In the genomic region with DNA sequence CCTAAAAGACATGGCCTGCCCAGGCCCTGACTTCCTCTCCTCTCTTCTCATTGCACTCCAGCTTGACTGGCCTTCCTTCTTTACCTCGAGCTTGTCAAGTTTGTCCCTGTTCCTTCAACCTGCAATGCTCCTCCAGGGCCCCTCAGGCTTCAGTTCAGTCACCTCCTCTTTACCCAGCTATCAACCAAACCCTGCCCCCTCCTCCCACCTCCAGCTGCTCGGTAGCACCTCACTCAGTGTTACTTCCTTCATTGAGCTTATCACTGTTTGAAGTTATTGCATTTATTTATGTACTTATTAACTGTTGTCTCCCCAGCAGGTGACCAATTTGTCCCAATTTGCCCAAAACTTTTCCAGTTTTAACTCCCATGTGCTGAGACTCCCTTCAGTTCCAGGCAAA, we compare ENCODE assay signal across 23 cellular contexts.
"Had no signal": no experiment of that assay in that cellular context is flagged by ENCODE, and none has a peak within 500 bp of the region (broad histone marks: within the 10 kb centered on the region; RNA-seq: fewer than 3 reads in every experiment).

No MANE protein-coding gene starts in this region.

- H3K27ac ChIP-seq: coronary artery, foreskin keratinocyte, heart left ventricle, testis, transverse colon had no signal

- DNase-seq: activated CD4-positive, alpha-beta T cell treated with anti-CD3 and anti-CD28 coated beads for 36 hours; activated CD4-positive, CD25-positive, alpha-beta regulatory T cell; activated CD8-positive, alpha-beta memory T cell treated with anti-CD3 and anti-CD28 coated beads, Interleukin-2, amount 10 ng/mL, durations not matched to agents 7 days and 5 days; activated CD8-positive, alpha-beta T cell treated with anti-CD3 and anti-CD28 coated beads, Interleukin-2, amount 10 ng/mL, durations not matched to agents 7 days and 5 days; activated effector memory CD4-positive, alpha-beta T cell treated with Interleukin-2 at 50 U/mL for 16 hours; activated naive CD4-positive, alpha-beta T cell treated with Interleukin-2 at 50 U/mL for 16 hours; activated T-cell treated with anti-CD3 and anti-CD28 coated beads, Interleukin-2, amount 50 U/mL, for 72 hours; aorta; foreskin keratinocyte; hypothalamus; posterior cingulate gyrus; stimulated activated CD4-positive, alpha-beta T cell treated with anti-CD3 and anti-CD28 coated beads, Interleukin-2, amount 100 ng/mL, for 48 hours; stimulated activated naive CD4-positive, alpha-beta T cell treated with Interleukin-2 at 50 U/mL for 16 hours; T-helper 1 cell; testis had no signal

- H3K27ac Mint-ChIP-seq: activated CD4-positive, alpha-beta T cell treated with anti-CD3 and anti-CD28 coated beads for 36 hours; activated CD8-positive, alpha-beta memory T cell treated with anti-CD3 and anti-CD28 coated beads, Interleukin-2, amount 10 ng/mL, durations not matched to agents 7 days and 5 days; activated CD8-positive, alpha-beta T cell treated with anti-CD3 and anti-CD28 coated beads, Interleukin-2, amount 10 ng/mL, durations not matched to agents 7 days and 5 days; activated naive CD8-positive, alpha-beta T cell; activated T-cell treated with anti-CD3 and anti-CD28 coated beads, Interleukin-2, amount 50 U/mL, for 72 hours; brain; nephron; T-helper 2 cell treated with Interferon-gamma antibody and Interleukin-4, amounts not matched to agents 5 μg/mL and 100 μg/mL, for 36 hours had no signal

- H3K4me3 Mint-ChIP-seq: activated CD4-positive, alpha-beta T cell treated with anti-CD3 and anti-CD28 coated beads for 36 hours; activated CD8-positive, alpha-beta memory T cell treated with anti-CD3 and anti-CD28 coated beads, Interleukin-2, amount 10 ng/mL, durations not matched to agents 7 days and 5 days; activated CD8-positive, alpha-beta T cell treated with anti-CD3 and anti-CD28 coated beads, Interleukin-2, amount 10 ng/mL, durations not matched to agents 7 days and 5 days; activated naive CD8-positive, alpha-beta T cell; activated T-cell treated with anti-CD3 and anti-CD28 coated beads, Interleukin-2, amount 50 U/mL, for 72 hours; brain; nephron; T-helper 2 cell treated with Interferon-gamma antibody and Interleukin-4, amounts not matched to agents 5 μg/mL and 100 μg/mL, for 36 hours had no signal

- H3K36me3 ChIP-seq: heart left ventricle, transverse colon had no signal

- ATAC-seq: activated CD4-positive, alpha-beta T cell treated with anti-CD3 and anti-CD28 coated beads for 36 hours; activated CD8-positive, alpha-beta memory T cell treated with anti-CD3 and anti-CD28 coated beads, Interleukin-2, amount 10 ng/mL, durations not matched to agents 7 days and 5 days; activated CD8-positive, alpha-beta T cell treated with anti-CD3 and anti-CD28 coated beads, Interleukin-2, amount 10 ng/mL, durations not matched to agents 7 days and 5 days; activated T-cell treated with anti-CD3 and anti-CD28 coated beads, Interleukin-2, amount 50 U/mL, for 72 hours; esophagus mucosa; foreskin keratinocyte had no signal

- H3K4me1 ChIP-seq: foreskin keratinocyte, testis had no signal

- H3K27me3 ChIP-seq: heart left ventricle, testis, transverse colon had no signal

- H3K9me3 ChIP-seq: testis, transverse colon had no signal

- H3K36me3 Mint-ChIP-seq: activated CD8-positive, alpha-beta memory T cell treated with anti-CD3 and anti-CD28 coated beads, Interleukin-2, amount 10 ng/mL, durations not matched to agents 7 days and 5 days; activated naive CD8-positive, alpha-beta T cell; brain had no signal

- H3K9me3 Mint-ChIP-seq: activated T-cell treated with anti-CD3 and anti-CD28 coated beads, Interleukin-2, amount 50 U/mL, for 72 hours; T-helper 2 cell treated with Interferon-gamma antibody and Interleukin-4, amounts not matched to agents 5 μg/mL and 100 μg/mL, for 36 hours had no signal

- H3K4me3 ChIP-seq: coronary artery, heart left ventricle, testis, transverse colon had no signal

- H3K4me1 Mint-ChIP-seq: activated CD4-positive, alpha-beta T cell treated with anti-CD3 and anti-CD28 coated beads for 36 hours had no signal
